1 cellular context compared by ENCODE assay signal in the genomic region with DNA sequence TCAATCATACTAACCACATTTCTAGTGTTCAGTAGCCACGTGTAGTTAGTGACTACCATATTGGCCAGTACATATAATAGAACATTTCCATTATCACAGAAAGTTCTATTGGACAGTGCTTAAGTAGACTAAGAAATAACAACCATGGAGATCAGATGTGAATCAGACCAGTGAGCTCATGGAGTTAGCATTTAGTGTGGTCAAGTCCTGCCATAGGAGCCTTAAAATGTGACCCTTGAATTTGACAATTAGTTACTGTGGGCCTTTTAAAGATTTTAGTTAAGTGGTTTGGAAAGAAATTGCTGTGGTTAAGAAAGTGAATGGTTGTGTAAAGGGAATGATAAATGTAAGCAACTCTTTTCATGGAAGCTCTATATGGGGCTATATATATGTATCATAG.
TF ChIP-seq lines count a peak whose summit lies in the region.

No MANE protein-coding gene starts in this region.

TF ChIP-seq in SK-N-SH treated with all-trans-retinoic acid at 6 μM for 48 hours, 23 proteins besides CTCF, POLR2A, EP300 and RAD21 (continued from another document):
- TF ChIP-seq, protein P1, sequence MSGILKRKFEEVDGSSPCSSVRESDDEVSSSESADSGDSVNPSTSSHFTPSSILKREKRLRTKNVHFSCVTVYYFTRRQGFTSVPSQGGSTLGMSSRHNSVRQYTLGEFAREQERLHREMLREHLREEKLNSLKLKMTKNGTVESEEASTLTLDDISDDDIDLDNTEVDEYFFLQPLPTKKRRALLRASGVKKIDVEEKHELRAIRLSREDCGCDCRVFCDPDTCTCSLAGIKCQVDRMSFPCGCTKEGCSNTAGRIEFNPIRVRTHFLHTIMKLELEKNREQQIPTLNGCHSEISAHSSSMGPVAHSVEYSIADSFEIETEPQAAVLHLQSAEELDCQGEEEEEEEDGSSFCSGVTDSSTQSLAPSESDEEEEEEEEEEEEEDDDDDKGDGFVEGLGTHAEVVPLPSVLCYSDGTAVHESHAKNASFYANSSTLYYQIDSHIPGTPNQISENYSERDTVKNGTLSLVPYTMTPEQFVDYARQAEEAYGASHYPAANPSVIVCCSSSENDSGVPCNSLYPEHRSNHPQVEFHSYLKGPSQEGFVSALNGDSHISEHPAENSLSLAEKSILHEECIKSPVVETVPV (CRISPR knock-in tag; IDR thresholded peaks at IDR 0.05), result no peak
